Comparison of ENCODE assay signal across 7 cellular contexts in genomic region chr11:75814369-75814685, GRCh38. TPM values are rescaled to one million over a fixed set of nuclear protein-coding genes. Genes with fewer than 3 reads are reported as not detected.
DNase-seq lines count a peak whose midpoint lies in the region; ATAC-seq, FAIRE-seq and TF ChIP-seq lines count a peak whose summit lies in the region.

No MANE protein-coding gene starts in this region.

- H3K4me1 ChIP-seq in mesendoderm (ENCODE audit: control insufficient read depth, low read depth, low read length): no peaks in the 10 kb centered on the region

- H3K36me3 Mint-ChIP-seq in brain: no peaks in the 10 kb centered on the region

- peak overlapping the region; percentile 87 for H3K4me2 ChIP-seq in mesendoderm (ENCODE audit: low read length)

- peak overlapping the region; percentile 78 for H3K4me3 ChIP-seq in mesendoderm (ENCODE audit: low read length)

- no peak for TF ChIP-seq CTCF in brain (conservative IDR thresholded peaks at IDR 0.05)
- TF ChIP-seq CTCF in D721Med (IDR thresholded peaks at IDR 0.05; ENCODE audit: insufficient read depth, missing control alignments): no peak

- H3K36me3 ChIP-seq in mesendoderm (ENCODE audit: control insufficient read depth, insufficient read depth, low read length): no peaks in the 10 kb centered on the region

- peak overlapping the region; percentile 98 to 99 (median 99) for H3K27ac Mint-ChIP-seq in brain

- WGBS in mesendoderm (ENCODE audit: extremely low coverage, insufficient coverage, low lambda C conversion rate): no CpG with 5 or more reads among the region's 13 CpGs

- no peak overlapping the region for H2BK5ac ChIP-seq in mesendoderm (ENCODE audit: low read length)

- peak overlapping the region; percentile 62 for H3K4ac ChIP-seq in mesendoderm (ENCODE audit: low read depth, low read length)

- H2AK5ac ChIP-seq in mesendoderm (ENCODE audit: low read length): no peak overlapping the region

- H3K27ac ChIP-seq in mesendoderm (ENCODE audit: low read depth, low read length): no peak overlapping the region

- no peaks in the 10 kb centered on the region for H3K27me3 ChIP-seq in mesendoderm (ENCODE audit: insufficient read depth, low read length, poor library complexity)

- H3K4me1 Mint-ChIP-seq in brain: peaks cover 22% of the 10 kb centered on the region

- peaks cover 16% of the 10 kb centered on the region for H3K27me3 Mint-ChIP-seq in brain

- no peak for FAIRE-seq in D721Med (lab: Jason Lieb, UNC)

- no peak overlapping the region for H2BK15ac ChIP-seq in mesendoderm (replicated peaks; ENCODE audit: low read depth)

- peaks cover 1% of the 10 kb centered on the region for H3K79me1 ChIP-seq in mesendoderm (ENCODE audit: low read length)

- ATAC-seq in GM18511 (IDR thresholded peaks at IDR 0.05; ENCODE audit: unreplicated experiment) (peak; percentile 37), GM21723 (IDR thresholded peaks at IDR 0.05; ENCODE audit: unreplicated experiment) (peak; percentile 29)

- no peak overlapping the region for H3K18ac ChIP-seq in mesendoderm (ENCODE audit: low read length)

- no peak overlapping the region for H4K5ac ChIP-seq in mesendoderm (ENCODE audit: low read length)

- H3K9ac ChIP-seq in mesendoderm (ENCODE audit: low read length): peak overlapping the region; percentile 76

- DNase-seq in Kasumi-1 (lab: John Stamatoyannopoulos, UW) (peak; percentile 76 to 79), mesendoderm (no peak), D721Med (ENCODE audit: insufficient read length, low spot score) (no peak)
- DNase-seq in activated CD4-positive, alpha-beta T cell treated with anti-CD3 and anti-CD28 coated beads for 1 hour: no peak

- peak overlapping the region in 4 of 5 experiments; percentile 96 to 99 (median 98) for H3K4me3 Mint-ChIP-seq in brain

- peak overlapping the region; percentile 86 for H3K56ac ChIP-seq in mesendoderm (ENCODE audit: low read length)

- no peak overlapping the region for H4K8ac ChIP-seq in mesendoderm (ENCODE audit: low read depth, low read length)

- no peak overlapping the region for H2BK120ac ChIP-seq in mesendoderm (ENCODE audit: low read depth, low read length)

- H3K23ac ChIP-seq in mesendoderm (ENCODE audit: low read length): no peak overlapping the region

- peaks cover 4% of the 10 kb centered on the region for H3K79me2 ChIP-seq in mesendoderm (ENCODE audit: control insufficient read depth, insufficient read depth, low read length)

- H3K9me3 Mint-ChIP-seq in brain: peaks cover 0 to 5% (median 0%) of the 10 kb centered on the region in 5 experiments

RNA-seq across cellular contexts. Expression of gene UVRAG, which starts 0.7 kb away (rescaled TPM):
- 12.3 TPM for polyA plus RNA-seq in brain (ENCODE audit: insufficient read depth, low read depth, low replicate concordance)
- 3.3 TPM for polyA plus RNA-seq in mesendoderm (2013, experiment 1 of 2)
- polyA plus RNA-seq in mesendoderm (2013, experiment 2 of 2): 2.8 TPM

RNA-seq across cellular contexts. Expression of gene DGAT2, which starts 45.7 kb away (rescaled TPM):
- 21.5 TPM for polyA plus RNA-seq in brain (ENCODE audit: insufficient read depth, low read depth, low replicate concordance)
- polyA plus RNA-seq in mesendoderm (2013, experiment 1 of 2): 0.62 TPM
- polyA plus RNA-seq in mesendoderm (2013, experiment 2 of 2): 0.63 TPM

Comparison
In these comparisons a context has a peak if more than half of its experiments do, and no peak if none do; other contexts are left out.
1. DNase-seq: peak in Kasumi-1 (2 of 2); none in mesendoderm (single experiment), D721Med (single experiment) and activated CD4-positive, alpha-beta T cell treated with anti-CD3 and anti-CD28 coated beads for 1 hour (single experiment).